ENCODE assay signal across 8 cellular contexts in the genomic region with DNA sequence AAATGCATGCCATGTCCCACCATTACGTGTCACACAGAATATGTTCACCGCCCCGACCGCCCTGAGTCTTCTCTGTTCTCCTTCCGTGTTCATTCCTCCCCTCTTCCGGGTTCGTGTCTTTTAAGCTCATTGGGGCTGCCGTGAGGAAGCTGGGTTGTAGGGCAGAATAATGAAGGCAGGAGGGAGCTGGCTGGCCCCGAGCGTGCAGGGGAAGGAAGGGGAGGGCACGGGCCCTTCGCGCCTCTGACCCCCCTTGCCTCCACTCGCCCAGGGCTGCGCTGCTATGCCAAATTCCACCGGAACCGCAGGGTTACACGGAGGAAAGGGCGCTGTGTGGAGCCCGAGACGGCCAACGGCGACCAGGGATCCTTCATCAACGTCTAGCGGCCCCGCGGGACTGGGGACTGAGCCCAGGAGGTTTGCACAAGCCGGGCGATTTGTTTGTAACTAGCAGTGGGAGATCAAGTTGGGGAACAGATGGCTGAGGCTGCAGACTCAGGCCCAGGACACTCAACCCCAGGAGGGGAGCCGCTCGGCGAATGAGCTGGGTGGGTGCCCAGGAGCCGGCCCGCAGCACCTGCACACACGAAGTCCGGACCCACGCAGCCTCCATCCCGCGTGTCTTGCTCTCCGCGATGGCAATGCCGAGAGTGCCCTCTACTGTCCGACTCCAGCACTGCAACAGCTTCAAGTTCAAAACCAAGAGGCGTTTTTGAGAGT. TPM values are rescaled to one million over a fixed set of nuclear protein-coding genes. Genes with fewer than 3 reads are reported as not detected.
DNase-seq lines count a peak whose midpoint lies in the region; ATAC-seq and TF ChIP-seq lines count a peak whose summit lies in the region.

No MANE protein-coding gene starts in this region.

- DNase-seq in NCI-H2107 treated with DMSO at 0.1 percent for 48 hours (lab: John Stamatoyannopoulos, UW; ENCODE audit: unreplicated experiment) (peak; percentile 49), MCF 10A (ENCODE audit: unreplicated experiment) (peak; percentile 47), inferior parietal cortex (ENCODE audit: extremely low spot score) (peak; percentile 88), spleen (peak; percentile 97)

- POLR2A ChIA-PET in MCF 10A (lab: Yijun Ruan, JAX), result interaction anchor here (0.6 to 1.6 kb wide), 8 partner anchors 16 to 242 kb away, joined by 3 to 9 read pairs (median 4); partner anchors contain the start of genes AGTRAP, CLCN6, FBXO44 and FBXO6

- TF ChIP-seq POLR2A in spleen (IDR thresholded peaks at IDR 0.05), result no peak

- H3K27me3 ChIP-seq in BLaER1, result no peaks in the 10 kb centered on the region
- H3K27me3 ChIP-seq in spleen (replicated peaks in 1 of 7), result peaks cover 0 to 14% (median 0%) of the 10 kb centered on the region in 7 donors

- peak overlapping the region; percentile 58 for H3K4me3 ChIP-seq in BLaER1
- peak overlapping the region; percentile 42 to 79 (median 53) for H3K4me3 ChIP-seq in spleen

- no TSS peak for BruUV-seq in MCF 10A (replicated peaks; lab: Mats Ljungman, UMichigan)

- intact Hi-C loops in MCF 10A (cut with micrococcal nuclease) (loop anchor here (1.0 to 5.0 kb wide), 3 partner anchors 55 to 683 kb away; partner anchors contain the start of gene FBXO6), spleen (cut with DNase I; ENCODE audit: low total_unique reads) (loop anchor here (5.0 kb wide), 2 partner anchors 52 to 67 kb away; partner anchors contain the start of genes FBXO2 and FBXO44)

- H3K27ac Mint-ChIP-seq in MCF 10A (ENCODE audit: low read depth, unreplicated experiment), result no peak overlapping the region

- TF ChIP-seq CTCF in VCaP (conservative IDR thresholded peaks at IDR 0.05) (peak; percentile 94), MCF 10A (IDR thresholded peaks at IDR 0.05; ENCODE audit: unreplicated experiment) (peak; percentile 89), spleen (IDR thresholded peaks at IDR 0.05 in 8 of 11, conservative IDR thresholded peaks at IDR 0.05 in 3 of 11) (peak; percentile 91 to 99 (median 95))

- H3K27ac ChIP-seq in BLaER1, result peak overlapping the region; percentile 78
- peak overlapping the region; percentile 56 for H3K27ac ChIP-seq in VCaP
- peak overlapping the region; percentile 81 to 94 (median 88) for H3K27ac ChIP-seq in spleen

- peaks cover 16% of the 10 kb centered on the region; the same call in 1 of the 2 replicates for H4K20me1 ChIP-seq in BLaER1

- H3K27me3 Mint-ChIP-seq in MCF 10A (ENCODE audit: insufficient read depth, unreplicated experiment), result no peaks in the 10 kb centered on the region

- ATAC-seq in GM21529 (IDR thresholded peaks at IDR 0.05; ENCODE audit: unreplicated experiment) (peak; percentile 69), GM18858 (IDR thresholded peaks at IDR 0.05; ENCODE audit: unreplicated experiment) (no peak)

- no peaks in the 10 kb centered on the region for H3K9me3 Mint-ChIP-seq in MCF 10A (ENCODE audit: unreplicated experiment)

- 0 to 4% (median 2%) methylated on average over 19 to 44 of the region's 44 CpGs for WGBS in spleen, 5 donors

- no peaks in the 10 kb centered on the region for H3K36me3 Mint-ChIP-seq in MCF 10A (ENCODE audit: insufficient read depth, unreplicated experiment)

- H3K4me1 Mint-ChIP-seq in MCF 10A (ENCODE audit: insufficient read depth, unreplicated experiment), result peaks cover 5% of the 10 kb centered on the region

- H3K36me3 ChIP-seq in BLaER1 (peaks cover 79% of the 10 kb centered on the region), spleen (no peaks in the 10 kb centered on the region)

- H3K9ac ChIP-seq in BLaER1, result peak overlapping the region; percentile 63

- H3K9me3 ChIP-seq in BLaER1 (no peaks in the 10 kb centered on the region), spleen (no peaks in the 10 kb centered on the region)

- CTCF ChIA-PET in MCF 10A (lab: Yijun Ruan, JAX), result interaction anchor here (0.5 to 4.1 kb wide), 26 partner anchors 9 to 1974 kb away, joined by 3 to 27 read pairs (median 4); partner anchors contain the start of genes AGTRAP, FBXO6 and MAD2L2

- H3K4me1 ChIP-seq in BLaER1, result peaks cover 25% of the 10 kb centered on the region
- peaks cover 10 to 32% (median 19%) of the 10 kb centered on the region in 6 donors for H3K4me1 ChIP-seq in spleen

- H3K4me2 ChIP-seq in BLaER1, result peak overlapping the region; percentile 77

- peak overlapping the region; percentile 53 for H3K4me3 Mint-ChIP-seq in MCF 10A (ENCODE audit: unreplicated experiment)

RNA-seq across cellular contexts. Expression of gene AGTRAP, which starts 16.5 kb away (rescaled TPM):
- total RNA-seq in MCF 10A (2022) (68.4 and 73.1 TPM in 2 replicates), spleen (100 to 1,000 TPM in 2 of 7 donors, 10 to 100 TPM in 5; 48.5 to 120 (median 64.2) TPM)
- polyA plus RNA-seq in spleen, result 10 to 100 TPM; 40.8 to 54.7 (median 50.5) TPM

RNA-seq across cellular contexts. Expression of gene DRAXIN, which starts 28.0 kb away (rescaled TPM):
- total RNA-seq in MCF 10A (2022) (0.05 and 0.07 TPM in 2 replicates), spleen (under 1 TPM in 4 of 7 donors, not detected in 3; 0.09 to 0.37 (median 0.17) TPM)
- polyA plus RNA-seq in spleen, result under 1 TPM; 0.04 to 0.10 (median 0.06) TPM

RNA-seq across cellular contexts. Expression of gene MAD2L2, which starts 38.5 kb away (rescaled TPM):
- total RNA-seq in MCF 10A (2022), result 40.1 and 46.3 TPM in 2 replicates
- total RNA-seq in spleen, result 10 to 100 TPM; 22.7 to 41.0 (median 29.8) TPM
- polyA plus RNA-seq in spleen, result 10 to 100 TPM; 30.8 to 42.1 (median 37.2) TPM

RNA-seq across cellular contexts. Expression of gene C1orf167, which starts 42.5 kb away (rescaled TPM):
- total RNA-seq in MCF 10A (2022) (not detected in 2 replicates), spleen (1 to 10 TPM in 1 of 7 donors, under 1 TPM in 5, not detected in 1; 0.74 to 4.8 (median 0.86) TPM)
- 1 to 10 TPM in 2 of 3 donors, under 1 TPM in 1; 0.96 to 1.7 (median 1.7) TPM for polyA plus RNA-seq in spleen

RNA-seq across cellular contexts. Expression of gene FBXO6, which starts 55.5 kb away (rescaled TPM):
- 3.9 and 4.3 TPM in 2 replicates for total RNA-seq in MCF 10A (2022)
- total RNA-seq in spleen, result 10 to 100 TPM in 6 of 7 donors, 1 to 10 TPM in 1; 8.1 to 21.2 (median 14.5) TPM
- 10 to 100 TPM; 13.1 to 19.5 (median 16.5) TPM for polyA plus RNA-seq in spleen

Comparison
In these comparisons a context has a peak if more than half of its experiments do, and no peak if none do; other contexts are left out.
1. DNase-seq: peak in every context shown above with its lines; median percentile 97 in spleen; 88 in inferior parietal cortex; 49 in NCI-H2107 treated with DMSO at 0.1 percent for 48 hours; 47 in MCF 10A.